Comparison of ENCODE assay signal across 8 cellular contexts in the genomic region with DNA sequence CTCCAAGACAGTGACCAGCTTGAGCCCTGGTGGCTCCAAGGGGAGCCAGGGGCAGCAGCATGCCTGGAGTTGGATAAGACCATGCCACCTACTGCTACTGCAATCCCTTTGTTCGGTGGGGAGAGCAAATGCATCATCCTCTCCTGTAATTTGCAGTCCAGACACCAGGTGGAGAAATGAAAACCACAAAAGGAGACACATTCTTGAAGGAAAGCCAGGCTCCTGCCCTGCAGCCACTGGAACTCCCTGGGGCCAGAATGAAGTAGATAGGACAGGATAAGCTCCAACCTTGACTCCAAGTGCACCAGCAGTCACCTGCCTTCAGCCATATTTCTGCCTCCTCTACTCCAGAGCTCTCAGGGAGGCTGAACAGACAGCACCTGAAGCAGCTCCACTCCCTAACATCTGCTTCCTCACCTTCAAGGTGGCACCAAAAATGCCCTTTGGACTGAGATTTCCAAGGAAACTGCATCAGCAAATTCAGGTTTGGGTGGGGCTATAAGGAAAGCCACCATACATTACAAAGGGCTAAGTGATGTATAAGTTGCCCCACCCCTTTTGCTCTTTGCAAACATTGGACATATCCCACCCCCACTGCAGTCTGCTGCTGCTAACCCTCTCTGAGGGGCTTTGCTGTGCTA.
DNase-seq lines count a peak whose midpoint lies in the region; ATAC-seq and TF ChIP-seq lines count a peak whose summit lies in the region.

No MANE protein-coding gene starts in this region.

- peak; percentile 37; the same call in 1 of the 2 replicates for TF ChIP-seq CTCF in HEK293 (tag by site-specific recombination; IDR thresholded peaks at IDR 0.05)
- peak; percentile 72 for TF ChIP-seq CTCF in RWPE2 (IDR thresholded peaks at IDR 0.05; ENCODE audit: poor library complexity, severe bottlenecking)
- TF ChIP-seq CTCF in adrenal gland (IDR thresholded peaks at IDR 0.05) = peak; percentile 38 to 67 (median 63)

- no peak for TF ChIP-seq POLR2A in adrenal gland (IDR thresholded peaks at IDR 0.05)

- H3K4me3 Mint-ChIP-seq in stimulated activated naive B cell treated with anti-CD40 and anti-IgM and Interleukin-4, amounts not matched to agents 10 μg/mL and 1 μg/mL and 100 μg/mL, for 72 hours = no peak overlapping the region

- POLR2A ChIA-PET in HEK293 (lab: Yijun Ruan, JAX) = no interaction called here

- H3K9me3 ChIP-seq in HEK293 (ENCODE audit: control insufficient read depth, insufficient read depth, low read depth, low read length) (no peaks in the 10 kb centered on the region), RWPE2 (ENCODE audit: severe bottlenecking) (no peaks in the 10 kb centered on the region), adrenal gland (replicated peaks in 1 of 3) (no peaks in the 10 kb centered on the region)

- intact Hi-C loops in adrenal gland (cut with DNase I) = loop anchor here in 1 of 2 donors (10.0 kb wide), 1 partner anchor 237 kb away; no protein-coding TSS in a partner anchor

- ATAC-seq in RWPE2 (ENCODE audit: low read depth) = peak; percentile 93
- ATAC-seq in stimulated activated naive B cell treated with anti-CD40 and anti-IgM and Interleukin-4, amounts not matched to agents 10 μg/mL and 1 μg/mL and 100 μg/mL, for 72 hours (replicated peaks) = peak; percentile 41 to 47
- no peak for ATAC-seq in HG02870 (IDR thresholded peaks at IDR 0.05; ENCODE audit: unreplicated experiment)
- ATAC-seq in GM18519 (IDR thresholded peaks at IDR 0.05; ENCODE audit: low FRiP score, unreplicated experiment) = no peak

- no peaks in the 10 kb centered on the region for H3K4me1 ChIP-seq in HEK293 (ENCODE audit: control insufficient read depth, insufficient read depth, low read length)
- no peaks in the 10 kb centered on the region for H3K4me1 ChIP-seq in RWPE2 (ENCODE audit: insufficient read depth, poor library complexity, severe bottlenecking)
- no peaks in the 10 kb centered on the region for H3K4me1 ChIP-seq in adrenal gland (replicated peaks in 1 of 2)

- H3K27ac Mint-ChIP-seq in stimulated activated naive B cell treated with anti-CD40 and anti-IgM and Interleukin-4, amounts not matched to agents 10 μg/mL and 1 μg/mL and 100 μg/mL, for 72 hours = no peak overlapping the region

- peaks cover 2 to 7% of the 10 kb centered on the region in 2 donors for H3K4me1 Mint-ChIP-seq in stimulated activated naive B cell treated with anti-CD40 and anti-IgM and Interleukin-4, amounts not matched to agents 10 μg/mL and 1 μg/mL and 100 μg/mL, for 72 hours

- H3K36me3 ChIP-seq in HEK293 (ENCODE audit: control insufficient read depth in 2 of 2, insufficient read depth in 1 of 2, low read length in 2 of 2) (no peaks in the 10 kb centered on the region), RWPE2 (ENCODE audit: low read depth) (no peaks in the 10 kb centered on the region), adrenal gland (replicated peaks in 1 of 2) (no peaks in the 10 kb centered on the region)

- H3K4me3 ChIP-seq in HEK293 (ENCODE audit: low read depth, low read length) = no peak overlapping the region
- no peak overlapping the region for H3K4me3 ChIP-seq in RWPE2 (ENCODE audit: severe bottlenecking)
- no peak overlapping the region for H3K4me3 ChIP-seq in adrenal gland

- H3K27ac ChIP-seq in HEK293 (ENCODE audit: extremely low read depth, low read depth, low read length) (no peak overlapping the region), RWPE2 (ENCODE audit: poor library complexity, severe bottlenecking) (no peak overlapping the region), adrenal gland (no peak overlapping the region)

- 0 to 9% (median 0%) methylated on average over 1 of the region's 1 CpG; no CpG with 5 or more reads in 1 of the 4 donors for WGBS in adrenal gland, 4 donors

- DNase-seq in DMS 273 treated with DMSO at 0.1 percent for 48 hours (lab: John Stamatoyannopoulos, UW) = peak; percentile 12
- DNase-seq in RWPE2 (ENCODE audit: low spot score) = peak; percentile 66
- peak; percentile 43 to 76 (median 58) for DNase-seq in adrenal gland
- DNase-seq in islet precursor cell = peak; percentile 96
- no peak for DNase-seq in stimulated activated naive B cell treated with anti-CD40 and anti-IgM and Interleukin-4, amounts not matched to agents 10 μg/mL and 1 μg/mL and 100 μg/mL, for 72 hours

- CTCF ChIA-PET in HEK293 (lab: Yijun Ruan, JAX) = interaction anchor here (0.7 to 1.4 kb wide), 9 partner anchors 9 to 268 kb away, joined by 3 to 7 read pairs (median 4); no protein-coding TSS in a partner anchor

- H3K27me3 ChIP-seq in RWPE2 (ENCODE audit: insufficient read depth, poor library complexity, severe bottlenecking) = no peaks in the 10 kb centered on the region
- H3K27me3 ChIP-seq in adrenal gland = no peaks in the 10 kb centered on the region

- no peaks in the 10 kb centered on the region for H3K9me3 Mint-ChIP-seq in stimulated activated naive B cell treated with anti-CD40 and anti-IgM and Interleukin-4, amounts not matched to agents 10 μg/mL and 1 μg/mL and 100 μg/mL, for 72 hours

- no peaks in the 10 kb centered on the region for H3K36me3 Mint-ChIP-seq in stimulated activated naive B cell treated with anti-CD40 and anti-IgM and Interleukin-4, amounts not matched to agents 10 μg/mL and 1 μg/mL and 100 μg/mL, for 72 hours

- H3K27me3 Mint-ChIP-seq in stimulated activated naive B cell treated with anti-CD40 and anti-IgM and Interleukin-4, amounts not matched to agents 10 μg/mL and 1 μg/mL and 100 μg/mL, for 72 hours = no peaks in the 10 kb centered on the region

TF ChIP-seq in HEK293, 187 proteins besides CTCF, POLR2A, EP300 and RAD21:
- TF ChIP-seq OVOL3 (tag by site-specific recombination; IDR thresholded peaks at IDR 0.05) (no peak), IKZF3 (tag by site-specific recombination; IDR thresholded peaks at IDR 0.05) (0 out of 2 replicates have a peak, but pooled peaks have one; percentile 47), ZNF169 (tag by site-specific recombination; IDR thresholded peaks at IDR 0.05) (0 out of 2 replicates have a peak, but pooled peaks have one; percentile 77), ZNF133 (tag by site-specific recombination; IDR thresholded peaks at IDR 0.05) (peak; percentile 68), OSR2 (tag by site-specific recombination; IDR thresholded peaks at IDR 0.05) (peak; percentile 33; the same call in 1 of the 2 replicates), ZNF654 (tag by site-specific recombination; IDR thresholded peaks at IDR 0.05; ENCODE audit: low read depth) (peak; percentile 17; the same call in 1 of the 2 replicates), MZF1 (tag by site-specific recombination; IDR thresholded peaks at IDR 0.05; ENCODE audit: borderline replicate concordance) (no peak), ZIC2 (tag by site-specific recombination; IDR thresholded peaks at IDR 0.05) (peak; percentile 97)

Comparison
In these comparisons a context has a peak if more than half of its experiments do, and no peak if none do; other contexts are left out.
1. ATAC-seq: peak in RWPE2 (single experiment) and stimulated activated naive B cell treated with anti-CD40 and anti-IgM and Interleukin-4, amounts not matched to agents 10 μg/mL and 1 μg/mL and 100 μg/mL, for 72 hours (2 of 2); none in HG02870 (single experiment) and GM18519 (single experiment).
2. Peak in every context shown above with its lines, with median percentiles within 50 percentile points of each other: CTCF ChIP-seq.